ENCODE assay signal across 12 cellular contexts in the genomic region with DNA sequence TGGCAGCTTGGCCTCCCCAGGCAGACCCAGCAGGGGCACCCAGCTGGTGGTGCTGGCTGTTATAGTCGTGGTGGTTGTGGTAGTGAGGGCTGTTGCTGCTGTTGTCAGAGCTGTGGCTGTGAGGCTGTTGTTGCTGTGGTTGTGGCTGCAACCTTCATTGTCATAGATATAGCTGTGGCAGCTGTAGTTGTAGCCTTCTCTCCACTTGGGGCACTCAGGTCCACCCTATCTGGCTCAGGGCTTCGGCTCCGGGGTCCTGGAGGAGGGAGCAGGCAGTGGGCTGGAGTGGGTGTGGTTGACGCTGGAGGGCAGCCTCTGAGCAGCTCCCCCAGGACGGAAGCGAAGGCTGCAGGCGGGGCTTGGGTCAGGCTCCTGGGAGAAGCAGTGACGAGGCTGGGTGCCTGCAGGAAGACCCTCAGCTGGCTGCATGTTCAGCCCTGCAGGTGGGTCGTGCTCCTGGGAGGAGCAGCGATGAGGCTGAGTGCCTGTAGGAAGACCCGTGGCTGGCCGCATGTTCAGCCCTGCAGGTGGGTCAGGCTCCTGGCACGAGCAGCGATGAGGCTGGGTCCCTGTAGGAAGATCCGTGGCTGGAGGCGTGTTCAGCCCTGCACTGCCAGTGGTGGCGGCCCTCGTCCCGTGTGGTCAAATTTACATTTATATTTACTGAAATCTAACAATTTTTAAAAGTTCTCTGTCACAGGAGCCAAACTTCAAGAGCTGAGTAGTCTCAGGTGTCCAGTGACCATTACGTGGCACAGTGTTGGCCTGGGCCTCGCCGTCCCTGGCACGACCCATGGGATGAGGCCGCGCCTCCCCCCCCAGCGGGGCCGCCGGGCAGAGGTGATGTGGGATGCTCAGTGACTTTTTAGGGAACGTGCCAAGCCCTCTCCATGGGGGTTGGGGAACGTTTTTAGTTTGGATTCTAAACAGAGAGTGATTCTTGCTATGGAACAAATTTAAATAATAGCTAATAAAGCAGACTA.
DNase-seq lines count a peak whose midpoint lies in the region; ATAC-seq and TF ChIP-seq lines count a peak whose summit lies in the region.
"Had no signal": no experiment of that assay in that cellular context is flagged by ENCODE, and none has a peak within 500 bp of the region (broad histone marks: within the 10 kb centered on the region; RNA-seq: fewer than 3 reads in every experiment).

No MANE protein-coding gene starts in this region.

- H3K9me3 ChIP-seq in iPS-20b (ENCODE audit: insufficient read depth, low read depth, low read length) (no peaks in the 10 kb centered on the region), stomach smooth muscle (ENCODE audit: control insufficient read depth in 2 of 2, low read length in 2 of 2) (no peaks in the 10 kb centered on the region)

- no peaks in the 10 kb centered on the region; the same call in 1 of the 2 replicates for H3K4me1 ChIP-seq in iPS-20b (ENCODE audit: insufficient read depth, low read length)
- peaks cover 27% of the 10 kb centered on the region for H3K4me1 ChIP-seq in stomach smooth muscle (ENCODE audit: control insufficient read depth, insufficient read depth, low read length)

- H3K27ac Mint-ChIP-seq in activated CD4-positive, alpha-beta memory T cell treated with anti-CD3 and anti-CD28 coated beads for 36 hours: no peak overlapping the region
- H3K27ac Mint-ChIP-seq: activated naive CD8-positive, alpha-beta T cell had no signal

- H3K27me3 ChIP-seq in iPS-20b (ENCODE audit: insufficient read depth, low read length) (no peaks in the 10 kb centered on the region), stomach smooth muscle (ENCODE audit: control insufficient read depth in 1 of 2, insufficient read depth in 2 of 2, low read length in 2 of 2) (no peaks in the 10 kb centered on the region)

- TF ChIP-seq CTCF in foreskin fibroblast (IDR thresholded peaks at IDR 0.05; ENCODE audit: low read depth, low read length): no peak

- POLR2A ChIA-PET in activated CD4-positive, alpha-beta memory T cell treated with anti-CD3 and anti-CD28 coated beads for 36 hours (lab: Charles Lee): no interaction called here

- H3K9ac ChIP-seq in iPS-20b (ENCODE audit: low read depth, low read length): no peak overlapping the region
- H3K9ac ChIP-seq in stomach smooth muscle (ENCODE audit: low read length in 2 of 2): peak overlapping the region in 1 of 2 donors; percentile 50

- no peaks in the 10 kb centered on the region for H3K36me3 ChIP-seq in iPS-20b (ENCODE audit: insufficient read depth, low read depth, low read length)
- no peaks in the 10 kb centered on the region for H3K36me3 ChIP-seq in stomach smooth muscle (ENCODE audit: control insufficient read depth in 2 of 2, insufficient read depth in 2 of 2, low read length in 2 of 2)

- no peak overlapping the region for H3K4me3 Mint-ChIP-seq in activated CD4-positive, alpha-beta memory T cell treated with anti-CD3 and anti-CD28 coated beads for 36 hours
- H3K4me3 Mint-ChIP-seq: activated naive CD8-positive, alpha-beta T cell had no signal

- H3K27me3 Mint-ChIP-seq in activated CD4-positive, alpha-beta memory T cell treated with anti-CD3 and anti-CD28 coated beads for 36 hours: no peaks in the 10 kb centered on the region

- DNase-seq in NCI-H2171 treated with DMSO at 0.1 percent for 48 hours (lab: John Stamatoyannopoulos, UW) (peak; percentile 43), NCI-H2171 (lab: John Stamatoyannopoulos, UW) (no peak), SK-N-DZ (ENCODE audit: low spot score) (peak; percentile 78), foreskin fibroblast (no peak)
- no peak for DNase-seq in activated CD4-positive, alpha-beta memory T cell treated with anti-CD3 and anti-CD28 coated beads for 36 hours
- DNase-seq: NCI-H524 treated with DMSO at 0.1 percent for 48 hours, T1000 had no signal

- H3K9me3 Mint-ChIP-seq in activated CD4-positive, alpha-beta memory T cell treated with anti-CD3 and anti-CD28 coated beads for 36 hours: no peaks in the 10 kb centered on the region

- H3K36me3 Mint-ChIP-seq in activated CD4-positive, alpha-beta memory T cell treated with anti-CD3 and anti-CD28 coated beads for 36 hours: no peaks in the 10 kb centered on the region
- H3K36me3 Mint-ChIP-seq: activated naive CD8-positive, alpha-beta T cell had no signal

- no peak for ATAC-seq in GM21737 (IDR thresholded peaks at IDR 0.05; ENCODE audit: unreplicated experiment)

- H3K27ac ChIP-seq in iPS-20b (ENCODE audit: low read length) (no peak overlapping the region), stomach smooth muscle (ENCODE audit: low read length) (peak overlapping the region; percentile 82)
- H3K27ac ChIP-seq: RWPE1 had no signal

- H3K4me3 ChIP-seq in iPS-20b (ENCODE audit: low read length) (peak overlapping the region; percentile 16; the same call in 1 of the 2 replicates), stomach smooth muscle (ENCODE audit: low read length in 2 of 2) (no peak overlapping the region), foreskin fibroblast (ENCODE audit: low read depth in 1 of 2, low read length in 2 of 2) (no peak overlapping the region)

- H3K4me1 Mint-ChIP-seq in activated CD4-positive, alpha-beta memory T cell treated with anti-CD3 and anti-CD28 coated beads for 36 hours (ENCODE audit: low read depth): no peaks in the 10 kb centered on the region

- intact Hi-C loops in activated CD4-positive, alpha-beta memory T cell treated with anti-CD3 and anti-CD28 coated beads for 36 hours (cut with micrococcal nuclease): no loop called here

- CTCF ChIA-PET in activated CD4-positive, alpha-beta memory T cell treated with anti-CD3 and anti-CD28 coated beads for 36 hours (lab: Charles Lee): no interaction called here

Comparison
In these comparisons a context has a peak if more than half of its experiments do, and no peak if none do; other contexts are left out.
1. DNase-seq: peak in NCI-H2171 treated with DMSO at 0.1 percent for 48 hours (single experiment) and SK-N-DZ (single experiment); none in NCI-H2171 (single experiment), activated CD4-positive, alpha-beta memory T cell treated with anti-CD3 and anti-CD28 coated beads for 36 hours (single experiment) and foreskin fibroblast (0 of 2).